ENCODE assay signal across 13 cellular contexts in the genomic region with DNA sequence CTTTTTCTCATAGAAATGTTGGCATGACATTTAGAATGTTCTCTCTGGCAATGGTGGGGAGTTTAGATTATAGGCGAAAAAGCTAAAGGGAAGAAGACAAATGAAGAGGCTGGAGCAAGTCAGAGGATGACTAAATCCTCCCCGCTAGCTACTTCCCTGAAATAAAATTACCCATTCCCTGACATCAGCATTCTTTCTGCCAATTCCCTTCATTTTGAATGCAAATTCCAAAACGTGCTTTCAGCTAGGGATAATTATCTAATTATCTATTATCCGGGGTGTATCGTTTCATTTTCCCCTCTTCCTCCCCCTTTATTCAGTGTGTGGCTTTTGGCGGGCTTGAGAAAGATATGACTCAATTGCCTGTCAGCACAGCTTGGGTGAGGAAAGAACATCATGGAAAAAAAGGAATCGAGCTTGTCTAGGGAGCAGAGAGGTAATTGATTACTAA.
DNase-seq lines count a peak whose midpoint lies in the region; ATAC-seq and TF ChIP-seq lines count a peak whose summit lies in the region.
"Had no signal": no experiment of that assay in that cellular context is flagged by ENCODE, and none has a peak within 500 bp of the region (broad histone marks: within the 10 kb centered on the region; RNA-seq: fewer than 3 reads in every experiment).

No MANE protein-coding gene starts in this region.

- H3K9me3 ChIP-seq in adipocyte (ENCODE audit: control insufficient read depth, low read length): no peaks in the 10 kb centered on the region
- H3K9me3 ChIP-seq: neutrophil had no signal

- H3K27me3 ChIP-seq in adipocyte (replicated peaks; ENCODE audit: control insufficient read depth, insufficient read depth, low read length): no peaks in the 10 kb centered on the region
- H3K27me3 ChIP-seq: neutrophil had no signal

- no peak for TF ChIP-seq CTCF in AG09309 (IDR thresholded peaks at IDR 0.05; ENCODE audit: control insufficient read depth, insufficient read depth, low read depth, low read length, missing control alignments)

- H3K4me3 ChIP-seq in AG09309 (ENCODE audit: control insufficient read depth, low read depth, low read length) (no peak overlapping the region), adipocyte (ENCODE audit: low read length) (peak overlapping the region; percentile 55)

- no peaks in the 10 kb centered on the region for H3K36me3 ChIP-seq in adipocyte (ENCODE audit: control insufficient read depth, insufficient read depth, low read length, severe bottlenecking)
- H3K36me3 ChIP-seq: neutrophil had no signal

- DNase-seq in AG09309 (ENCODE audit: low read depth) (peak; percentile 84), HS-27A (ENCODE audit: low read depth) (peak; percentile 29), adipocyte (ENCODE audit: low read depth) (peak; percentile 83), glomerular visceral epithelial cell (ENCODE audit: extremely low spot score) (peak; percentile 65), anterior cingulate cortex (lab: John Stamatoyannopoulos, UW) (no peak)
- DNase-seq: activated T-cell treated with anti-CD3 and anti-CD28 coated beads, Interleukin-2, amount 50 U/mL, for 72 hours; CD4-positive, CD25-positive, alpha-beta regulatory T cell; Karpas-422; NCI-H2171 had no signal

- peak overlapping the region; percentile 38 for H3K9ac ChIP-seq in adipocyte (ENCODE audit: low read length)

- H3K27me3 Mint-ChIP-seq in stimulated activated memory B cell treated with anti-CD40 and anti-IgM and Interleukin-4, amounts not matched to agents 10 μg/mL and 1 μg/mL and 100 μg/mL, for 72 hours: no peaks in the 10 kb centered on the region
- H3K27me3 Mint-ChIP-seq: CD4-positive, CD25-positive, alpha-beta regulatory T cell had no signal

- peaks cover 22% of the 10 kb centered on the region for H3K4me1 ChIP-seq in adipocyte (ENCODE audit: control insufficient read depth, insufficient read depth, low read length)

- ATAC-seq in HG02852 (IDR thresholded peaks at IDR 0.05; ENCODE audit: unreplicated experiment) (no peak), HG02981 (IDR thresholded peaks at IDR 0.05; ENCODE audit: unreplicated experiment) (no peak)
- no peak for ATAC-seq in stimulated activated memory B cell treated with anti-CD40 and anti-IgM and Interleukin-4, amounts not matched to agents 10 μg/mL and 1 μg/mL and 100 μg/mL, for 72 hours
- ATAC-seq: activated T-cell treated with anti-CD3 and anti-CD28 coated beads, Interleukin-2, amount 50 U/mL, for 72 hours had no signal

- H3K9me3 Mint-ChIP-seq in stimulated activated memory B cell treated with anti-CD40 and anti-IgM and Interleukin-4, amounts not matched to agents 10 μg/mL and 1 μg/mL and 100 μg/mL, for 72 hours: peaks cover 5% of the 10 kb centered on the region

- no peak overlapping the region for H3K4me3 Mint-ChIP-seq in stimulated activated memory B cell treated with anti-CD40 and anti-IgM and Interleukin-4, amounts not matched to agents 10 μg/mL and 1 μg/mL and 100 μg/mL, for 72 hours
- H3K4me3 Mint-ChIP-seq: activated T-cell treated with anti-CD3 and anti-CD28 coated beads, Interleukin-2, amount 50 U/mL, for 72 hours; CD4-positive, CD25-positive, alpha-beta regulatory T cell had no signal

- H3K4me1 Mint-ChIP-seq in stimulated activated memory B cell treated with anti-CD40 and anti-IgM and Interleukin-4, amounts not matched to agents 10 μg/mL and 1 μg/mL and 100 μg/mL, for 72 hours: no peaks in the 10 kb centered on the region
- H3K4me1 Mint-ChIP-seq: CD4-positive, CD25-positive, alpha-beta regulatory T cell had no signal

- H3K36me3 Mint-ChIP-seq in stimulated activated memory B cell treated with anti-CD40 and anti-IgM and Interleukin-4, amounts not matched to agents 10 μg/mL and 1 μg/mL and 100 μg/mL, for 72 hours: no peaks in the 10 kb centered on the region
- H3K36me3 Mint-ChIP-seq: CD4-positive, CD25-positive, alpha-beta regulatory T cell had no signal

- H3K27ac Mint-ChIP-seq in stimulated activated memory B cell treated with anti-CD40 and anti-IgM and Interleukin-4, amounts not matched to agents 10 μg/mL and 1 μg/mL and 100 μg/mL, for 72 hours: no peak overlapping the region
- H3K27ac Mint-ChIP-seq: activated T-cell treated with anti-CD3 and anti-CD28 coated beads, Interleukin-2, amount 50 U/mL, for 72 hours; CD4-positive, CD25-positive, alpha-beta regulatory T cell had no signal

Comparison
In these comparisons a context has a peak if more than half of its experiments do, and no peak if none do; other contexts are left out.
1. DNase-seq: peak in AG09309 (single experiment), HS-27A (single experiment), adipocyte (single experiment) and glomerular visceral epithelial cell (single experiment); none in anterior cingulate cortex (0 of 58).